ENCODE assay signal across 8 cellular contexts in genomic region chr3:124886168-124887051, GRCh38. TPM values are rescaled to one million over a fixed set of nuclear protein-coding genes. Genes with fewer than 3 reads are reported as not detected.
A peak's percentile ranks its signal among the peaks of the same experiment; 100 is the strongest.
DNase-seq lines count a peak whose midpoint lies in the region; ATAC-seq lines count a peak whose summit lies in the region.

No MANE protein-coding gene starts in this region.

- ATAC-seq in GM18502 (IDR thresholded peaks at IDR 0.05; ENCODE audit: poor library complexity, unreplicated experiment) (peak; percentile 49), HG03066 (IDR thresholded peaks at IDR 0.05; ENCODE audit: low read depth, unreplicated experiment) (peak; percentile 37)

- peak; percentile 25 for DNase-seq in A172 (ENCODE audit: low spot score)
- DNase-seq in T-helper 9 cell = peak; percentile 5
- peak in 46 of 61 donors; percentile 10 to 79 (median 46) for DNase-seq in caudate nucleus (lab: John Stamatoyannopoulos, UW)
- DNase-seq in left kidney (ENCODE audit: low read depth, low spot score) = peak; percentile 81
- DNase-seq in stimulated activated CD4-positive, alpha-beta T cell treated with anti-CD3 and anti-CD28 coated beads, Interleukin-2, amount 100 ng/mL, for 24 hours = peak; percentile 26 to 60
- DNase-seq in KG1 (lab: John Stamatoyannopoulos, UW) = no peak

- H3K27ac ChIP-seq in caudate nucleus (ENCODE audit: low read depth, low read length) = peak overlapping the region; percentile 73

RNA-seq across cellular contexts. Expression of gene ITGB5, which starts 0.8 kb away (rescaled TPM):
- total RNA-seq in A172 (2014; rRNA removed; shearing (Covaris generic)) = 118 and 146 TPM in 2 replicates

RNA-seq across cellular contexts. Expression of gene MUC13, which starts 48.1 kb away (rescaled TPM):
- total RNA-seq in A172 (2014; rRNA removed; shearing (Covaris generic)) = 0.17 TPM in 1 of 2 replicates, not detected in the other
